Comparison of ENCODE assay signal across 4 cellular contexts in genomic region chr5:61869333-61869732, GRCh38.
TF ChIP-seq lines count a peak whose summit lies in the region.

No MANE protein-coding gene starts in this region.

TF ChIP-seq in HepG2, 621 proteins besides CTCF, POLR2A, EP300 and RAD21:
- TF ChIP-seq CEBPB (IDR thresholded peaks at IDR 0.05; ENCODE audit: borderline replicate concordance, low read depth, low read length) (peak; percentile 45; the same call in 1 of the 2 replicates), LCORL (IDR thresholded peaks at IDR 0.05) (no peak), LCORL (CRISPR knock-in tag; IDR thresholded peaks at IDR 0.05) (no peak)

TF ChIP-seq in IMR-90, 13 proteins besides CTCF, POLR2A, EP300 and RAD21:
- TF ChIP-seq FOS (IDR thresholded peaks at IDR 0.05; ENCODE audit: low read depth, low read length) (no peak), BHLHE40 (IDR thresholded peaks at IDR 0.05; ENCODE audit: low read depth, low read length) (no peak), CEBPB (IDR thresholded peaks at IDR 0.05; ENCODE audit: low read depth, low read length) (peak; percentile 59), ELK1 (IDR thresholded peaks at IDR 0.05; ENCODE audit: borderline replicate concordance, low read depth, low read length) (no peak), SMC3 (IDR thresholded peaks at IDR 0.05; ENCODE audit: low read depth, low read length) (no peak), MAZ (IDR thresholded peaks at IDR 0.05; ENCODE audit: borderline replicate concordance, low read depth, low read length) (no peak), RCOR1 (IDR thresholded peaks at IDR 0.05; ENCODE audit: insufficient replicate concordance, low read length) (no peak)

TF ChIP-seq in K562, 482 proteins besides CTCF, POLR2A, EP300 and RAD21:
- TF ChIP-seq, protein P1, sequence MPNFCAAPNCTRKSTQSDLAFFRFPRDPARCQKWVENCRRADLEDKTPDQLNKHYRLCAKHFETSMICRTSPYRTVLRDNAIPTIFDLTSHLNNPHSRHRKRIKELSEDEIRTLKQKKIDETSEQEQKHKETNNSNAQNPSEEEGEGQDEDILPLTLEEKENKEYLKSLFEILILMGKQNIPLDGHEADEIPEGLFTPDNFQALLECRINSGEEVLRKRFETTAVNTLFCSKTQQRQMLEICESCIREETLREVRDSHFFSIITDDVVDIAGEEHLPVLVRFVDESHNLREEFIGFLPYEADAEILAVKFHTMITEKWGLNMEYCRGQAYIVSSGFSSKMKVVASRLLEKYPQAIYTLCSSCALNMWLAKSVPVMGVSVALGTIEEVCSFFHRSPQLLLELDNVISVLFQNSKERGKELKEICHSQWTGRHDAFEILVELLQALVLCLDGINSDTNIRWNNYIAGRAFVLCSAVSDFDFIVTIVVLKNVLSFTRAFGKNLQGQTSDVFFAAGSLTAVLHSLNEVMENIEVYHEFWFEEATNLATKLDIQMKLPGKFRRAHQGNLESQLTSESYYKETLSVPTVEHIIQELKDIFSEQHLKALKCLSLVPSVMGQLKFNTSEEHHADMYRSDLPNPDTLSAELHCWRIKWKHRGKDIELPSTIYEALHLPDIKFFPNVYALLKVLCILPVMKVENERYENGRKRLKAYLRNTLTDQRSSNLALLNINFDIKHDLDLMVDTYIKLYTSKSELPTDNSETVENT (CRISPR knock-in tag; IDR thresholded peaks at IDR 0.05): no peak
- peak; percentile 42; the same call in 1 of the 2 replicates for TF ChIP-seq CEBPB (tag; IDR thresholded peaks at IDR 0.05)
- TF ChIP-seq ZNF143 (CRISPR knock-in tag; IDR thresholded peaks at IDR 0.05): no peak
- TF ChIP-seq CEBPG (CRISPR knock-in tag; IDR thresholded peaks at IDR 0.05): no peak
- peak; percentile 31 to 78; a peak in 2 of 4 replicates for TF ChIP-seq CEBPG (tag; conservative IDR thresholded peaks at IDR 0.05 in 1 of 2, IDR thresholded peaks at IDR 0.05 in 1 of 2)
TF ChIP-seq in K562: peak in this region for 2.

TF ChIP-seq in H1, 55 proteins besides CTCF, POLR2A, EP300 and RAD21:
- peak; percentile 31; the same call in 1 of the 2 replicates for TF ChIP-seq CEBPB (IDR thresholded peaks at IDR 0.05; ENCODE audit: low read depth, low read length)
- no peak for TF ChIP-seq MAX (IDR thresholded peaks at IDR 0.05)
TF ChIP-seq in H1: peak in this region for 1.
